16 cellular contexts compared by ENCODE assay signal in genomic region chr9:105932276-105932675, GRCh38.
DNase-seq lines count a peak whose midpoint lies in the region; ATAC-seq, FAIRE-seq and TF ChIP-seq lines count a peak whose summit lies in the region.
"Had no signal": no experiment of that assay in that cellular context is flagged by ENCODE, and none has a peak within 500 bp of the region (broad histone marks: within the 10 kb centered on the region; RNA-seq: fewer than 3 reads in every experiment).

No MANE protein-coding gene starts in this region.

- TF ChIP-seq CTCF in colonic mucosa (IDR thresholded peaks at IDR 0.05): no peak
- TF ChIP-seq CTCF in heart left ventricle (IDR thresholded peaks at IDR 0.05): no peak
- TF ChIP-seq CTCF in D721Med (IDR thresholded peaks at IDR 0.05; ENCODE audit: insufficient read depth, missing control alignments): no peak

- intact Hi-C loops in colonic mucosa (cut with DNase I): no loop called here
- intact Hi-C loops in heart left ventricle (cut with DNase I): loop anchor here in 1 of 10 donors (10.0 kb wide), 2 partner anchors 143 to 523 kb away; no protein-coding TSS in a partner anchor

- no peaks in the 10 kb centered on the region for H3K27me3 ChIP-seq in colonic mucosa
- no peaks in the 10 kb centered on the region for H3K27me3 ChIP-seq in heart left ventricle
- H3K27me3 ChIP-seq: BLaER1 treated with 17β-estradiol and CSF1 and Interleukin-3, amounts not matched to agents 10 nM and 100 nM had no signal

- ATAC-seq in heart left ventricle: no peak
- ATAC-seq: GM12878 had no signal

- FAIRE-seq in D721Med (lab: Jason Lieb, UNC): no peak
- FAIRE-seq: GM12878 had no signal

- DNase-seq in Ammon's horn (ENCODE audit: low spot score) (peak; percentile 29), medulla oblongata (ENCODE audit: extremely low spot score) (peak; percentile 33), superior temporal gyrus (ENCODE audit: extremely low spot score) (peak; percentile 76), colonic mucosa (no peak), heart left ventricle (no peak), D721Med (ENCODE audit: insufficient read length, low spot score) (no peak)
- DNase-seq: 8988T; AML-193; Calu3; CD4-positive, alpha-beta T cell; DMS79; GOT3; H9 had no signal

- no peak overlapping the region for H3K9ac ChIP-seq in colonic mucosa (ENCODE audit: low read depth in 2 of 2, low read length in 2 of 2)
- H3K9ac ChIP-seq: BLaER1 treated with 17β-estradiol and CSF1 and Interleukin-3, amounts not matched to agents 10 nM and 100 nM had no signal

- no peak overlapping the region for H3K4me3 ChIP-seq in colonic mucosa
- no peak overlapping the region for H3K4me3 ChIP-seq in heart left ventricle
- H3K4me3 ChIP-seq: BLaER1 treated with 17β-estradiol and CSF1 and Interleukin-3, amounts not matched to agents 10 nM and 100 nM; GM12878 had no signal

- H3K9me3 ChIP-seq in colonic mucosa (no peaks in the 10 kb centered on the region), heart left ventricle (peaks cover 0 to 13% (median 1%) of the 10 kb centered on the region in 12 donors)

- H3K27ac ChIP-seq in cingulate gyrus (ENCODE audit: low read depth, low read length) (peak overlapping the region; percentile 69), colonic mucosa (no peak overlapping the region), heart left ventricle (no peak overlapping the region)
- H3K27ac ChIP-seq: BLaER1 treated with 17β-estradiol and CSF1 and Interleukin-3, amounts not matched to agents 10 nM and 100 nM had no signal

- TF ChIP-seq POLR2A in heart left ventricle (IDR thresholded peaks at IDR 0.05): no peak

- H3K36me3 ChIP-seq in colonic mucosa: no peaks in the 10 kb centered on the region
- no peaks in the 10 kb centered on the region for H3K36me3 ChIP-seq in heart left ventricle
- H3K36me3 ChIP-seq: BLaER1 treated with 17β-estradiol and CSF1 and Interleukin-3, amounts not matched to agents 10 nM and 100 nM had no signal

- H3K4me1 ChIP-seq in colonic mucosa (no peaks in the 10 kb centered on the region), heart left ventricle (peaks cover 0 to 12% (median 0%) of the 10 kb centered on the region in 12 donors)
- H3K4me1 ChIP-seq: BLaER1 treated with 17β-estradiol and CSF1 and Interleukin-3, amounts not matched to agents 10 nM and 100 nM had no signal

Comparison
In these comparisons a context has a peak if more than half of its experiments do, and no peak if none do; other contexts are left out.
1. DNase-seq: peak in Ammon's horn (single experiment), medulla oblongata (single experiment) and superior temporal gyrus (single experiment); none in colonic mucosa (single experiment), heart left ventricle (0 of 5) and D721Med (single experiment).